Comparison of ENCODE assay signal across 11 cellular contexts in genomic region chr3:31227152-31227581, GRCh38.
DNase-seq lines count a peak whose midpoint lies in the region; ATAC-seq and TF ChIP-seq lines count a peak whose summit lies in the region.
"Had no signal": no experiment of that assay in that cellular context is flagged by ENCODE, and none has a peak within 500 bp of the region (broad histone marks: within the 10 kb centered on the region; RNA-seq: fewer than 3 reads in every experiment).

No MANE protein-coding gene starts in this region.

- no peak overlapping the region for H3K4me3 ChIP-seq in GM12865 (ENCODE audit: low read depth, low read length)
- H3K4me3 ChIP-seq: smooth muscle cell had no signal

- H3K27me3 Mint-ChIP-seq in HFFc6 (ENCODE audit: insufficient read depth) = 0 out of 2 replicates have a peak, but pooled peaks cover 4% of the 10 kb centered on the region

- no peaks in the 10 kb centered on the region; the same call in 1 of the 2 replicates for H3K4me1 Mint-ChIP-seq in HFFc6 (ENCODE audit: low read depth)

- H3K4me3 Mint-ChIP-seq in HFFc6 = no peak overlapping the region
- H3K4me3 Mint-ChIP-seq: dendritic cell treated with granulocyte-macrophage colony-stimulating factor and Interleukin-4, amounts not matched to agents 40 ng/mL and 50 ng/mL, for 4 days had no signal

- ATAC-seq in GM21717 (IDR thresholded peaks at IDR 0.05; ENCODE audit: unreplicated experiment) (peak; percentile 45), esophagus mucosa (peak; percentile 57)

- no peaks in the 10 kb centered on the region for H3K9me3 Mint-ChIP-seq in HFFc6

- DNase-seq in GM12865 (ENCODE audit: low read depth) = peak; percentile 56
- peak; percentile 88 for DNase-seq in NCI-H2029 treated with DMSO at 0.1 percent for 48 hours (lab: John Stamatoyannopoulos, UW)
- DNase-seq in AG08396 (ENCODE audit: low spot score) = no peak
- no peak for DNase-seq in DMS114 treated with DMSO at 0.1 percent for 48 hours (lab: John Stamatoyannopoulos, UW; ENCODE audit: unreplicated experiment)
- no peak for DNase-seq in NCI-H2227 treated with DMSO at 0.1 percent for 48 hours (lab: John Stamatoyannopoulos, UW)
- DNase-seq in HFFc6 = no peak
- DNase-seq: WERI-Rb-1 had no signal

- H3K27ac Mint-ChIP-seq in HFFc6 = no peak overlapping the region
- H3K27ac Mint-ChIP-seq: dendritic cell treated with granulocyte-macrophage colony-stimulating factor and Interleukin-4, amounts not matched to agents 40 ng/mL and 50 ng/mL, for 4 days had no signal

- H3K36me3 Mint-ChIP-seq in HFFc6 (ENCODE audit: low read depth) = no peaks in the 10 kb centered on the region

- no peak for TF ChIP-seq CTCF in GM12865 (IDR thresholded peaks at IDR 0.05; ENCODE audit: insufficient read depth, low read depth, low read length, missing control alignments)
- no peak for TF ChIP-seq CTCF in HFFc6 (IDR thresholded peaks at IDR 0.05)

Comparison
In these comparisons a context has a peak if more than half of its experiments do, and no peak if none do; other contexts are left out.
1. DNase-seq: peak in GM12865 (single experiment) and NCI-H2029 treated with DMSO at 0.1 percent for 48 hours (single experiment); none in AG08396 (single experiment), DMS114 treated with DMSO at 0.1 percent for 48 hours (single experiment), NCI-H2227 treated with DMSO at 0.1 percent for 48 hours (single experiment) and HFFc6 (single experiment).